In the genomic region with DNA sequence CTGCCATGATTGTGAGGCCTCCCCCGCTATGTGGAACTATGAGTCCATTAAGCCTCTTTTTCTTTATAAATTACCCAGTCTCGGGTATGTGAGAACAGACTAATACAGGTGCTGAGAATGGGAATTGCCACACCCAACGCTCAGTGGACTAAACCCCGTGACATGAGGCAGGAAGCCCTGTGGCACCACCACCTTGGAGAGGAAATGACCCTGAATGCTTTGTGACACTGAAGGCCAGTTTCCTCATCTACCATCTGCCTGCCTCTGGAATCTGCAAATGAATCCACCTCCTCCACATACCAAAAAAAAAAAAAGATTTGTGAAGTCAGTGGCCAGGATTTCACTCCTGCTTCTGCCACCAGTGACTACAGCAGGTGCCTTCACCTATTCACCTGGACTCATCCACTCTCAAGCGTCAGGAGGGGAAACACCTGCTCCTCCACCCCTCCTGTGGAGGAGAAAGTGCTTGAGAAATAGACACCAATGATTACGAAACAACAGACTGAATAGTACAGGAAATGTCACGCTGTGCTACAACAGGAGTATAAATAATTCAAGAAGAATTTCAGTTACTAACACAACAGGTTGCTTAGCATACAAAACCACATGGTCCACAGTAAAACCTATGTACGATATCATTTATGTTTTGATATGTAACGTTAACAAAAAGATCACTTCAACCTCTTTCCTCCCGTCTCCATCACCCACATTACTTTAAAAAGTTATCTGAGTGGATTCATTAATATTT, we compare ENCODE assay signal across 9 cellular contexts. TPM values are rescaled to one million over a fixed set of nuclear protein-coding genes. Genes with fewer than 3 reads are reported as not detected.
DNase-seq lines count a peak whose midpoint lies in the region; ATAC-seq and TF ChIP-seq lines count a peak whose summit lies in the region.
"Had no signal": no experiment of that assay in that cellular context is flagged by ENCODE, and none has a peak within 500 bp of the region (broad histone marks: within the 10 kb centered on the region; RNA-seq: fewer than 3 reads in every experiment).

No MANE protein-coding gene starts in this region.

- H3K27ac ChIP-seq in body of pancreas (peak overlapping the region; percentile 53 to 75 (median 69)), right lobe of liver (peak overlapping the region in 2 of 3 donors; percentile 3 to 56)

- TF ChIP-seq CTCF in body of pancreas (IDR thresholded peaks at IDR 0.05) (no peak), right lobe of liver (IDR thresholded peaks at IDR 0.05) (no peak)

- H3K4me3 ChIP-seq in body of pancreas (no peak overlapping the region), right lobe of liver (peak overlapping the region in 1 of 3 donors; percentile 8)

- H3K9me3 ChIP-seq in body of pancreas: no peaks in the 10 kb centered on the region
- no peaks in the 10 kb centered on the region for H3K9me3 ChIP-seq in right lobe of liver

- DNase-seq in AML-193 (lab: John Stamatoyannopoulos, UW) (peak; percentile 88 to 91), NCI-H187 treated with DMSO at 0.1 percent for 48 hours (lab: John Stamatoyannopoulos, UW) (peak; percentile 81), body of pancreas (peak in 3 of 4 donors; percentile 35 to 55 (median 48)), right lobe of liver (no peak), HUDEP-2 (lab: John Stamatoyannopoulos, UW; ENCODE audit: unreplicated experiment in 76 of 76) (no peak)
- DNase-seq in activated CD4-positive, alpha-beta T cell treated with anti-CD3 and anti-CD28 coated beads, Interleukin-2, amount 50 U/mL, for 4 hours: no peak
- DNase-seq: CD4-positive, CD25-positive, alpha-beta regulatory T cell had no signal

- WGBS in body of pancreas, 2 donors: 34 to 36% methylated on average over 10 of the region's 10 CpGs
- WGBS in right lobe of liver (ENCODE audit: insufficient coverage, low coverage, low lambda C conversion rate, missing lambda C conversion rate): 30% methylated on average over 9 of the region's 10 CpGs

- no peak for TF ChIP-seq POLR2A in body of pancreas (IDR thresholded peaks at IDR 0.05)
- no peak for TF ChIP-seq POLR2A in right lobe of liver (IDR thresholded peaks at IDR 0.05)

- H3K27me3 ChIP-seq in body of pancreas: no peaks in the 10 kb centered on the region
- no peaks in the 10 kb centered on the region for H3K27me3 ChIP-seq in right lobe of liver

- ATAC-seq in body of pancreas (peak; percentile 89), right lobe of liver (peak; percentile 83 to 92 (median 90)), SK-N-SH treated with all-trans-retinoic acid at 6 μM for 48 hours (no peak), GM21367 (IDR thresholded peaks at IDR 0.05; ENCODE audit: unreplicated experiment) (no peak)

- H3K4me1 ChIP-seq in body of pancreas (peaks cover 25% of the 10 kb centered on the region), right lobe of liver (peaks cover 0 to 16% (median 7%) of the 10 kb centered on the region in 4 donors)

- intact Hi-C loops in body of pancreas (cut with DNase I): no loop called here
- intact Hi-C loops in right lobe of liver (cut with DNase I): no loop called here

- peaks cover 0 to 6% of the 10 kb centered on the region in 2 donors for H3K36me3 ChIP-seq in body of pancreas (replicated peaks in 1 of 2; ENCODE audit: insufficient read depth in 1 of 2, low read depth in 2 of 2)
- H3K36me3 ChIP-seq in right lobe of liver: peaks cover 0 to 6% (median 0%) of the 10 kb centered on the region in 4 donors

TF ChIP-seq in SK-N-SH treated with all-trans-retinoic acid at 6 μM for 48 hours, 23 proteins besides CTCF, POLR2A, EP300 and RAD21:
- TF ChIP-seq ZNF8 (CRISPR knock-in tag; IDR thresholded peaks at IDR 0.05): no peak
- TF ChIP-seq ISL1 (CRISPR knock-in tag; IDR thresholded peaks at IDR 0.05): no peak
- TF ChIP-seq CREB5 (CRISPR knock-in tag; IDR thresholded peaks at IDR 0.05; ENCODE audit: low read depth): no peak
- TF ChIP-seq, protein P1, sequence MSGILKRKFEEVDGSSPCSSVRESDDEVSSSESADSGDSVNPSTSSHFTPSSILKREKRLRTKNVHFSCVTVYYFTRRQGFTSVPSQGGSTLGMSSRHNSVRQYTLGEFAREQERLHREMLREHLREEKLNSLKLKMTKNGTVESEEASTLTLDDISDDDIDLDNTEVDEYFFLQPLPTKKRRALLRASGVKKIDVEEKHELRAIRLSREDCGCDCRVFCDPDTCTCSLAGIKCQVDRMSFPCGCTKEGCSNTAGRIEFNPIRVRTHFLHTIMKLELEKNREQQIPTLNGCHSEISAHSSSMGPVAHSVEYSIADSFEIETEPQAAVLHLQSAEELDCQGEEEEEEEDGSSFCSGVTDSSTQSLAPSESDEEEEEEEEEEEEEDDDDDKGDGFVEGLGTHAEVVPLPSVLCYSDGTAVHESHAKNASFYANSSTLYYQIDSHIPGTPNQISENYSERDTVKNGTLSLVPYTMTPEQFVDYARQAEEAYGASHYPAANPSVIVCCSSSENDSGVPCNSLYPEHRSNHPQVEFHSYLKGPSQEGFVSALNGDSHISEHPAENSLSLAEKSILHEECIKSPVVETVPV (CRISPR knock-in tag; IDR thresholded peaks at IDR 0.05): no peak
- TF ChIP-seq SNAI2 (CRISPR knock-in tag; IDR thresholded peaks at IDR 0.05): no peak
- TF ChIP-seq, protein P2, sequence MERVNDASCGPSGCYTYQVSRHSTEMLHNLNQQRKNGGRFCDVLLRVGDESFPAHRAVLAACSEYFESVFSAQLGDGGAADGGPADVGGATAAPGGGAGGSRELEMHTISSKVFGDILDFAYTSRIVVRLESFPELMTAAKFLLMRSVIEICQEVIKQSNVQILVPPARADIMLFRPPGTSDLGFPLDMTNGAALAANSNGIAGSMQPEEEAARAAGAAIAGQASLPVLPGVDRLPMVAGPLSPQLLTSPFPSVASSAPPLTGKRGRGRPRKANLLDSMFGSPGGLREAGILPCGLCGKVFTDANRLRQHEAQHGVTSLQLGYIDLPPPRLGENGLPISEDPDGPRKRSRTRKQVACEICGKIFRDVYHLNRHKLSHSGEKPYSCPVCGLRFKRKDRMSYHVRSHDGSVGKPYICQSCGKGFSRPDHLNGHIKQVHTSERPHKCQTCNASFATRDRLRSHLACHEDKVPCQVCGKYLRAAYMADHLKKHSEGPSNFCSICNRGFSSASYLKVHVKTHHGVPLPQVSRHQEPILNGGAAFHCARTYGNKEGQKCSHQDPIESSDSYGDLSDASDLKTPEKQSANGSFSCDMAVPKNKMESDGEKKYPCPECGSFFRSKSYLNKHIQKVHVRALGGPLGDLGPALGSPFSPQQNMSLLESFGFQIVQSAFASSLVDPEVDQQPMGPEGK (CRISPR knock-in tag; IDR thresholded peaks at IDR 0.05; ENCODE audit: borderline replicate concordance): no peak
- no peak for TF ChIP-seq TSHZ2 (CRISPR knock-in tag; IDR thresholded peaks at IDR 0.05)
- TF ChIP-seq OSR1 (CRISPR knock-in tag; IDR thresholded peaks at IDR 0.05): no peak
- TF ChIP-seq TOX (CRISPR knock-in tag; IDR thresholded peaks at IDR 0.05; ENCODE audit: borderline replicate concordance): no peak
- TF ChIP-seq PPARA (CRISPR knock-in tag; IDR thresholded peaks at IDR 0.05; ENCODE audit: borderline replicate concordance): no peak

RNA-seq across cellular contexts. Expression of gene NT5DC3, which starts 41.4 kb away (rescaled TPM):
- total RNA-seq in body of pancreas (10 to 100 TPM in 1 of 2 donors, 1 to 10 TPM in 1; 5.2 to 14.5 TPM), right lobe of liver (10 to 100 TPM in 1 of 6 experiments, 1 to 10 TPM in 5; 3.3 to 10.2 (median 6.6) TPM)

Comparison
In these comparisons a context has a peak if more than half of its experiments do, and no peak if none do; other contexts are left out.
1. DNase-seq: peak in AML-193 (2 of 2), NCI-H187 treated with DMSO at 0.1 percent for 48 hours (single experiment) and body of pancreas (3 of 4); none in right lobe of liver (0 of 3), activated CD4-positive, alpha-beta T cell treated with anti-CD3 and anti-CD28 coated beads, Interleukin-2, amount 50 U/mL, for 4 hours (0 of 2) and HUDEP-2 (0 of 76).
2. ATAC-seq: peak in body of pancreas (single experiment) and right lobe of liver (4 of 4); none in SK-N-SH treated with all-trans-retinoic acid at 6 μM for 48 hours (single experiment) and GM21367 (single experiment).